19 cellular contexts compared by ENCODE assay signal in the genomic region with DNA sequence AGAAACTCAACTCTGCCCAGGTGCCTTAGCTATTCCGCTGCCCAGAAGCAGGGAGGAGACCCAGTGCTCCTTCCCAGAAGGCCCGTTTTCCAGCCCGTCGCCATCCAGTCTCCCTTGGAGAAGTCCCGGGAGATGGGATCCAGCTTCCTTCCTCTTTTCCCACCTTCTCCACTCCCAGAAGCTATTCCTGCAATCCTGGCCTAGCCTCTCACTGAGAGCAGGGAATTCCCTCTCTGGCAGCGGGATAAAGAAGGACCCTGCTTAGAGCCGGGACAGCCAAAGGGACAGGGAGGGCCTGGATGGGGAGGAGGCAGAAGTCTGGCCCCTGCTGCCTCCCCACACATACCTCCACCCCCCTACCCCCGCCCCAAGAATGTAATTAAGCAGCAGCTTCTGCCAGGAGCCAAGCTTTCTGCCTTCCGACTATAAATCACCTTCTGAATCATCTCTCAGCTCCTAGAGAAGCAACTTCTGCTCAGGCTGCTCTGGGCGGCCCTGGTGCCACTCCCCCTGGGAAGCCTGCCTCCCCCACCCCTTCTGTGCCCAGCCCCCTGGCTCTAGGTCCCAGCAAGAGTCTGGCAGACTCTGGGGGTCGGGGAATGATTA. TPM values are rescaled to one million over a fixed set of nuclear protein-coding genes. Genes with fewer than 3 reads are reported as not detected.
DNase-seq lines count a peak whose midpoint lies in the region; ATAC-seq, FAIRE-seq and TF ChIP-seq lines count a peak whose summit lies in the region.
"Had no signal": no experiment of that assay in that cellular context is flagged by ENCODE, and none has a peak within 500 bp of the region (broad histone marks: within the 10 kb centered on the region; RNA-seq: fewer than 3 reads in every experiment).

No MANE protein-coding gene starts in this region.

- CTCF ChIA-PET in CD4-positive, alpha-beta T cell (lab: Charles Lee), result interaction anchor here (0.5 kb wide), 1 partner anchor 16 kb away, joined by 3 read pairs; no protein-coding TSS in a partner anchor

- H3K23ac ChIP-seq in mesendoderm (ENCODE audit: low read length), result no peak overlapping the region

- POLR2A ChIA-PET in CD4-positive, alpha-beta T cell (lab: Charles Lee), result no interaction called here

- no peak overlapping the region for H2BK5ac ChIP-seq in mesendoderm (ENCODE audit: low read length)

- peaks cover 31% of the 10 kb centered on the region for H3K79me1 ChIP-seq in mesendoderm (ENCODE audit: low read length)

- H2BK120ac ChIP-seq in mesendoderm (ENCODE audit: low read depth, low read length), result no peak overlapping the region

- no peak overlapping the region for H2AK5ac ChIP-seq in mesendoderm (ENCODE audit: low read length)

- H3K79me2 ChIP-seq in mesendoderm (ENCODE audit: control insufficient read depth, insufficient read depth, low read length), result peaks cover 94% of the 10 kb centered on the region
- H3K79me2 ChIP-seq: parathyroid adenoma had no signal

- H3K9me3 ChIP-seq in CD4-positive, alpha-beta T cell (ENCODE audit: control insufficient read depth, low read length), result no peaks in the 10 kb centered on the region
- H3K9me3 ChIP-seq: ascending aorta, lower lobe of right lung had no signal

- no CpG with 5 or more reads among the region's 11 CpGs for WGBS in mesendoderm (ENCODE audit: extremely low coverage, insufficient coverage, low lambda C conversion rate)

- H3K4me3 ChIP-seq in AG09309 (ENCODE audit: control insufficient read depth, low read depth, low read length) (no peak overlapping the region), mesendoderm (ENCODE audit: low read length) (no peak overlapping the region)
- H3K4me3 ChIP-seq: ascending aorta, lower lobe of right lung had no signal

- H3K18ac ChIP-seq in mesendoderm (ENCODE audit: low read length), result no peak overlapping the region

- H3K4me1 ChIP-seq in mesendoderm (ENCODE audit: control insufficient read depth, low read depth, low read length), result peaks cover 32% of the 10 kb centered on the region
- H3K4me1 ChIP-seq: ascending aorta, lower lobe of right lung, parathyroid adenoma had no signal

- H3K27me3 Mint-ChIP-seq in CD4-positive, alpha-beta T cell, result peaks cover 67% of the 10 kb centered on the region

- TF ChIP-seq CTCF in AG09309 (IDR thresholded peaks at IDR 0.05; ENCODE audit: control insufficient read depth, insufficient read depth, low read depth, low read length, missing control alignments), result no peak
- no peak for TF ChIP-seq CTCF in CD4-positive, alpha-beta T cell (IDR thresholded peaks at IDR 0.05)

- H4K5ac ChIP-seq in mesendoderm (ENCODE audit: low read length), result no peak overlapping the region

- H3K36me3 ChIP-seq in mesendoderm (ENCODE audit: control insufficient read depth, insufficient read depth, low read length), result no peaks in the 10 kb centered on the region
- H3K36me3 ChIP-seq: ascending aorta, lower lobe of right lung had no signal

- H3K9me3 Mint-ChIP-seq in CD4-positive, alpha-beta T cell, result no peaks in the 10 kb centered on the region
- H3K9me3 Mint-ChIP-seq: activated T-cell treated with anti-CD3 and anti-CD28 coated beads, Interleukin-2, amount 50 U/mL, for 72 hours; effector memory CD8-positive, alpha-beta T cell; stimulated activated effector memory CD8-positive, alpha-beta T cell treated with anti-CD3 and anti-CD28 coated beads, Interleukin-12 subunit alpha, Interleukin-12 subunit beta, amount 100 ng/mL, for 72 hours had no signal

- peak overlapping the region; percentile 8 for H3K4ac ChIP-seq in mesendoderm (ENCODE audit: low read depth, low read length)

- DNase-seq in AG09309 (ENCODE audit: low read depth) (peak; percentile 37), HTR-8/SVneo (ENCODE audit: insufficient read length, low spot score) (peak; percentile 90), astrocyte of the hippocampus (ENCODE audit: low read depth, low spot score) (peak; percentile 76), mesendoderm (peak; percentile 65), NCI-H524 (lab: John Stamatoyannopoulos, UW) (no peak)
- no peak for DNase-seq in stimulated activated CD4-positive, alpha-beta T cell treated with anti-CD3 and anti-CD28 coated beads, Interleukin-2, amount 100 ng/mL, for 24 hours
- no peak for DNase-seq in CD4-positive, alpha-beta T cell
- DNase-seq: activated CD4-positive, alpha-beta T cell treated with anti-CD3 and anti-CD28 coated beads for 1 hour; activated T-cell treated with anti-CD3 and anti-CD28 coated beads, Interleukin-2, amount 50 U/mL, for 72 hours; DND-41; effector memory CD8-positive, alpha-beta T cell; lower lobe of right lung; NCI-H1930; SW 1271 had no signal

- H3K36me3 Mint-ChIP-seq in CD4-positive, alpha-beta T cell (ENCODE audit: low read depth), result no peaks in the 10 kb centered on the region
- H3K36me3 Mint-ChIP-seq: stimulated activated effector memory CD8-positive, alpha-beta T cell treated with anti-CD3 and anti-CD28 coated beads, Interleukin-12 subunit alpha, Interleukin-12 subunit beta, amount 100 ng/mL, for 72 hours had no signal

- no peaks in the 10 kb centered on the region for H3K27me3 ChIP-seq in mesendoderm (ENCODE audit: insufficient read depth, low read length, poor library complexity)
- peaks cover 48% of the 10 kb centered on the region for H3K27me3 ChIP-seq in CD4-positive, alpha-beta T cell (ENCODE audit: control insufficient read depth, insufficient read depth, low read length)

- H3K9ac ChIP-seq in mesendoderm (ENCODE audit: low read length), result peak overlapping the region; percentile 37
- H3K9ac ChIP-seq: parathyroid adenoma had no signal

- peak overlapping the region; percentile 3 for H3K4me2 ChIP-seq in mesendoderm (ENCODE audit: low read length)

- H3K4me3 Mint-ChIP-seq in CD4-positive, alpha-beta T cell, result no peak overlapping the region
- H3K4me3 Mint-ChIP-seq: activated T-cell treated with anti-CD3 and anti-CD28 coated beads, Interleukin-2, amount 50 U/mL, for 72 hours; effector memory CD8-positive, alpha-beta T cell; stimulated activated effector memory CD8-positive, alpha-beta T cell treated with anti-CD3 and anti-CD28 coated beads, Interleukin-12 subunit alpha, Interleukin-12 subunit beta, amount 100 ng/mL, for 72 hours had no signal

- ATAC-seq in GM18868 (IDR thresholded peaks at IDR 0.05; ENCODE audit: unreplicated experiment), result no peak
- no peak for ATAC-seq in CD4-positive, alpha-beta T cell (ENCODE audit: poor library complexity)
- ATAC-seq: activated T-cell treated with anti-CD3 and anti-CD28 coated beads, Interleukin-2, amount 50 U/mL, for 72 hours; effector memory CD8-positive, alpha-beta T cell; lower lobe of right lung; stimulated activated effector memory CD8-positive, alpha-beta T cell treated with anti-CD3 and anti-CD28 coated beads, Interleukin-12 subunit alpha, Interleukin-12 subunit beta, amount 100 ng/mL, for 72 hours had no signal

- peak; percentile 81 for FAIRE-seq in HTR-8/SVneo (lab: Jason Lieb, UNC)
- FAIRE-seq: GM18507 had no signal

- intact Hi-C loops in CD4-positive, alpha-beta T cell (cut with DNase I, micrococcal nuclease), result no loop called here

- H3K27ac ChIP-seq in mesendoderm (ENCODE audit: low read depth, low read length), result peak overlapping the region; percentile 14
- no peak overlapping the region for H3K27ac ChIP-seq in CD4-positive, alpha-beta T cell (ENCODE audit: low read depth, low read length)
- H3K27ac ChIP-seq: ascending aorta, lower lobe of right lung, parathyroid adenoma had no signal

- H4K8ac ChIP-seq in mesendoderm (ENCODE audit: low read depth, low read length), result no peak overlapping the region

- H2BK15ac ChIP-seq in mesendoderm (replicated peaks; ENCODE audit: low read depth), result no peak overlapping the region

- H3K27ac Mint-ChIP-seq in CD4-positive, alpha-beta T cell, result no peak overlapping the region
- H3K27ac Mint-ChIP-seq: activated T-cell treated with anti-CD3 and anti-CD28 coated beads, Interleukin-2, amount 50 U/mL, for 72 hours; effector memory CD8-positive, alpha-beta T cell; stimulated activated effector memory CD8-positive, alpha-beta T cell treated with anti-CD3 and anti-CD28 coated beads, Interleukin-12 subunit alpha, Interleukin-12 subunit beta, amount 100 ng/mL, for 72 hours had no signal

- peak overlapping the region; percentile 67 for H3K56ac ChIP-seq in mesendoderm (ENCODE audit: low read length)

- H3K4me1 Mint-ChIP-seq in CD4-positive, alpha-beta T cell (ENCODE audit: low read depth), result peaks cover 3% of the 10 kb centered on the region

RNA-seq across cellular contexts. Expression of a gene that starts 6.4 kb away (rescaled TPM):
- polyA plus RNA-seq in mesendoderm (2013, experiment 1 of 2), result 50.0 TPM
- polyA plus RNA-seq in mesendoderm (2013, experiment 2 of 2), result 49.3 TPM
- not detected for total RNA-seq in CD4-positive, alpha-beta T cell
- total RNA-seq: ascending aorta had no signal

RNA-seq across cellular contexts. Expression of a gene that starts 39.3 kb away (rescaled TPM):
- 0.74 TPM for polyA plus RNA-seq in mesendoderm (2013, experiment 1 of 2)
- 0.70 TPM for polyA plus RNA-seq in mesendoderm (2013, experiment 2 of 2)
- total RNA-seq in CD4-positive, alpha-beta T cell, result not detected
- total RNA-seq: activated T-cell treated with anti-CD3 and anti-CD28 coated beads, Interleukin-2, amount 50 U/mL, for 72 hours had no signal

Comparison
In these comparisons a context has a peak if more than half of its experiments do, and no peak if none do; other contexts are left out.
1. DNase-seq: peak in AG09309 (single experiment), HTR-8/SVneo (single experiment), astrocyte of the hippocampus (single experiment) and mesendoderm (single experiment); none in NCI-H524 (0 of 2), stimulated activated CD4-positive, alpha-beta T cell treated with anti-CD3 and anti-CD28 coated beads, Interleukin-2, amount 100 ng/mL, for 24 hours (0 of 2) and CD4-positive, alpha-beta T cell (0 of 10).